32 cellular contexts compared by ENCODE assay signal in genomic region chr2:37975808-37976207, GRCh38.
"Had no signal": no experiment of that assay in that cellular context is flagged by ENCODE, and none has a peak within 500 bp of the region (broad histone marks: within the 10 kb centered on the region; RNA-seq: fewer than 3 reads in every experiment).

No MANE protein-coding gene starts in this region.

- H3K9me3 Mint-ChIP-seq: activated CD4-positive, alpha-beta memory T cell treated with anti-CD3 and anti-CD28 coated beads, Interleukin-2, amount 10 ng/mL, durations not matched to agents 7 days and 5 days; activated CD4-positive, alpha-beta T cell treated with anti-CD3 and anti-CD28 coated beads, Interleukin-2, amount 10 ng/mL, durations not matched to agents 7 days and 5 days; activated T-cell treated with anti-CD3 and anti-CD28 coated beads, Interleukin-2, amount 50 U/mL, for 4 hours; activated T-helper 17 cell treated with anti-CD3 and anti-CD28 coated beads, Interleukin-2, amount 50 U/mL, for 72 hours; T-helper 2 cell treated with Interferon-gamma antibody and Interleukin-4, amounts not matched to agents 5 μg/mL and 100 μg/mL, for 36 hours had no signal

- DNase-seq: activated CD4-positive, alpha-beta memory T cell treated with anti-CD3 and anti-CD28 coated beads, Interleukin-2, amount 10 ng/mL, durations not matched to agents 7 days and 5 days; activated CD4-positive, alpha-beta T cell treated with anti-CD3 and anti-CD28 coated beads for 1 hour; activated CD4-positive, alpha-beta T cell treated with anti-CD3 and anti-CD28 coated beads for 4 hours; activated CD4-positive, alpha-beta T cell treated with anti-CD3 and anti-CD28 coated beads, Interleukin-2, amount 10 ng/mL, durations not matched to agents 7 days and 5 days; activated CD4-positive, alpha-beta T cell treated with anti-CD3 and anti-CD28 coated beads, Interleukin-2, amount 50 U/mL, for 4 hours; activated CD8-positive, alpha-beta memory T cell treated with anti-CD3 and anti-CD28 coated beads for 24 hours; activated effector memory CD4-positive, alpha-beta T cell treated with Interleukin-2 at 50 U/mL for 16 hours; activated gamma-delta T cell treated with Interleukin-2 at 50 U/mL for 16 hours; activated naive CD4-positive, alpha-beta T cell treated with anti-CD3 and anti-CD28 coated beads, Interleukin-2, amount 50 U/mL, for 16 hours; activated naive CD4-positive, alpha-beta T cell treated with Interleukin-2 at 50 U/mL for 16 hours; activated T-cell treated with anti-CD3 and anti-CD28 coated beads, Interleukin-2, amount 50 U/mL, for 4 hours; amniotic stem cell; anterior cingulate cortex; brain microvascular endothelial cell; caudate nucleus; cortex of kidney; dermis blood vessel endothelial cell; effector CD4-positive, alpha-beta T cell; foreskin fibroblast; heart left ventricle; T-helper 1 cell; T-helper 17 cell; T1000 had no signal

- H3K27ac Mint-ChIP-seq: activated CD4-positive, alpha-beta memory T cell treated with anti-CD3 and anti-CD28 coated beads, Interleukin-2, amount 10 ng/mL, durations not matched to agents 7 days and 5 days; activated CD4-positive, alpha-beta T cell treated with anti-CD3 and anti-CD28 coated beads, Interleukin-2, amount 10 ng/mL, durations not matched to agents 7 days and 5 days; activated naive CD8-positive, alpha-beta T cell; activated T-helper 17 cell treated with anti-CD3 and anti-CD28 coated beads, Interleukin-2, amount 50 U/mL, for 72 hours; T-helper 17 cell; T-helper 2 cell treated with Interferon-gamma antibody and Interleukin-4, amounts not matched to agents 5 μg/mL and 100 μg/mL, for 36 hours had no signal

- H3K4me1 Mint-ChIP-seq: activated CD4-positive, alpha-beta memory T cell treated with anti-CD3 and anti-CD28 coated beads, Interleukin-2, amount 10 ng/mL, durations not matched to agents 7 days and 5 days; activated CD4-positive, alpha-beta T cell treated with anti-CD3 and anti-CD28 coated beads, Interleukin-2, amount 10 ng/mL, durations not matched to agents 7 days and 5 days; activated T-helper 17 cell treated with anti-CD3 and anti-CD28 coated beads, Interleukin-2, amount 50 U/mL, for 72 hours; T-helper 17 cell had no signal

- H3K4me3 Mint-ChIP-seq: activated CD4-positive, alpha-beta memory T cell treated with anti-CD3 and anti-CD28 coated beads, Interleukin-2, amount 10 ng/mL, durations not matched to agents 7 days and 5 days; activated CD4-positive, alpha-beta T cell treated with anti-CD3 and anti-CD28 coated beads, Interleukin-2, amount 10 ng/mL, durations not matched to agents 7 days and 5 days; activated naive CD8-positive, alpha-beta T cell; activated T-cell treated with anti-CD3 and anti-CD28 coated beads, Interleukin-2, amount 50 U/mL, for 4 hours; activated T-helper 17 cell treated with anti-CD3 and anti-CD28 coated beads, Interleukin-2, amount 50 U/mL, for 72 hours; T-helper 17 cell; T-helper 2 cell treated with Interferon-gamma antibody and Interleukin-4, amounts not matched to agents 5 μg/mL and 100 μg/mL, for 36 hours; WTC11 had no signal

- H3K27me3 Mint-ChIP-seq: activated naive CD8-positive, alpha-beta T cell; activated T-helper 17 cell treated with anti-CD3 and anti-CD28 coated beads, Interleukin-2, amount 50 U/mL, for 72 hours had no signal

- FAIRE-seq: astrocyte, colon, endometrium, endothelial cell of umbilical vein, frontal cortex had no signal

- ATAC-seq: activated T-cell treated with anti-CD3 and anti-CD28 coated beads, Interleukin-2, amount 50 U/mL, for 4 hours; activated T-helper 17 cell treated with anti-CD3 and anti-CD28 coated beads, Interleukin-2, amount 50 U/mL, for 72 hours; heart left ventricle; T-helper 17 cell; WTC11 had no signal
